Comparison of ENCODE assay signal across 8 cellular contexts in the genomic region with DNA sequence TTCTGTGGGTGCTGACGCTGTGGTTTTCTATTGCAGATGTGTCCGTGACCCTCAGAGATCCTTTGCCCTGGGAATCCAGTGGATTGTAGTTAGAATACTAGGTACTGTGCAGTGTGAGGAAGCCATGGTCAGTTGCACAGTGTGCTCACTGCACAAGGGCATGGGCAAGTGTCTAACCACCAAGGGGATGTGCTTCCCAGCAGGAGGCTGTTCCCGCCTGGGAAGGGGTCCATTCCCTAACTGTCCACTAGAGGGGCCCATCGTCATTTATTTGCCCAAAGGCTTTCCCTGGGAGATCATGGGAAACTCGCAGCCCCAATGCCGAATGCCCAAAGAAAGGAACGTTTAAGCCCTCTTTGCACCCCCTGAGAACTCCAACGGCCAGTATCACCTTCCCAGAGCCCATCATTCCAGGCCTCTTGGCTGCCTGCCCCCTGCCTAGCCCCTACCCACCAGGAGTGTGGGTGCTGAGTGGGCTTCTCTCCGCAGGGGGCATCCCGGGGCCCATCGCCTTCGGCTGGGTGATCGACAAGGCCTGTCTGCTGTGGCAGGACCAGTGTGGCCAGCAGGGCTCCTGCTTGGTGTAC. TPM values are rescaled to one million over a fixed set of nuclear protein-coding genes. Genes with fewer than 3 reads are reported as not detected.
DNase-seq lines count a peak whose midpoint lies in the region; ATAC-seq and TF ChIP-seq lines count a peak whose summit lies in the region.

No MANE protein-coding gene starts in this region.

- no peaks in the 10 kb centered on the region for H3K27me3 ChIP-seq in OCI-LY3 (ENCODE audit: low read depth, low read length)
- peaks cover 7% of the 10 kb centered on the region for H3K27me3 ChIP-seq in prostate gland (replicated peaks; ENCODE audit: insufficient read depth)

- H3K4me2 ChIP-seq in OCI-LY3 (ENCODE audit: low read length) = no peak overlapping the region

- no peaks in the 10 kb centered on the region for H3K79me2 ChIP-seq in OCI-LY3 (ENCODE audit: low read length)

- intact Hi-C loops in Right ventricle myocardium superior (cut with DNase I) = loop anchor here (2.0 kb wide), 1 partner anchor 122 kb away; no protein-coding TSS in a partner anchor
- intact Hi-C loops in prostate gland (cut with DNase I) = loop anchor here (2.0 to 5.0 kb wide), 2 partner anchors 124 to 139 kb away; no protein-coding TSS in a partner anchor

- H3K4me1 ChIP-seq in OCI-LY3 (ENCODE audit: low read length) (no peaks in the 10 kb centered on the region), prostate gland (replicated peaks) (no peaks in the 10 kb centered on the region)

- no peaks in the 10 kb centered on the region for H3K9me3 ChIP-seq in OCI-LY3 (ENCODE audit: insufficient read depth, low read length)
- no peaks in the 10 kb centered on the region for H3K9me3 ChIP-seq in prostate gland

- no peak overlapping the region for H3K9ac ChIP-seq in OCI-LY3 (ENCODE audit: low read length)

- no peak for TF ChIP-seq POLR2A in prostate gland (IDR thresholded peaks at IDR 0.05)

- DNase-seq in DMS153 (lab: John Stamatoyannopoulos, UW) = peak; percentile 65
- peak; percentile 99 for DNase-seq in HuH-7 (ENCODE audit: low spot score)
- DNase-seq in amniotic epithelial cell (ENCODE audit: low read depth) = peak; percentile 65
- peak; percentile 66 for DNase-seq in Right ventricle myocardium superior
- DNase-seq in prostate gland (ENCODE audit: low spot score) = peak; percentile 55
- no peak for DNase-seq in GOT3 (lab: John Stamatoyannopoulos, UW)
- DNase-seq in KG1 (lab: John Stamatoyannopoulos, UW) = no peak

- H3K27ac ChIP-seq in OCI-LY3 (ENCODE audit: low read length) = no peak overlapping the region
- H3K27ac ChIP-seq in prostate gland = peak overlapping the region in 1 of 2 donors; percentile 41

- TF ChIP-seq CTCF in OCI-LY3 (IDR thresholded peaks at IDR 0.05; ENCODE audit: low read depth, low read length) (peak; percentile 62), prostate gland (IDR thresholded peaks at IDR 0.05) (peak; percentile 58 to 94 (median 80))

- no peak overlapping the region for H3K4me3 ChIP-seq in OCI-LY3 (ENCODE audit: low read length)
- no peak overlapping the region for H3K4me3 ChIP-seq in prostate gland

- peak; percentile 79 for ATAC-seq in Right ventricle myocardium superior (ENCODE audit: poor library complexity)

- H3K36me3 ChIP-seq in OCI-LY3 (replicated peaks; ENCODE audit: low read depth, low read length) = peaks cover 15% of the 10 kb centered on the region
- no peaks in the 10 kb centered on the region for H3K36me3 ChIP-seq in prostate gland

- H2AFZ ChIP-seq in OCI-LY3 (ENCODE audit: low read depth, low read length) = no peak overlapping the region

- no peaks in the 10 kb centered on the region for H4K20me1 ChIP-seq in OCI-LY3 (ENCODE audit: insufficient read depth, low read length)

- WGBS in prostate gland = 52% methylated on average over 13 of the region's 13 CpGs

RNA-seq across cellular contexts. Expression of gene SLCO4A1, which starts 26.2 kb away (rescaled TPM):
- total RNA-seq in Right ventricle myocardium superior (12.1 TPM), prostate gland (10 to 100 TPM in 1 of 2 donors, 1 to 10 TPM in 1; 4.5 to 12.3 TPM)

RNA-seq across cellular contexts. Expression of gene NTSR1, which starts 40.1 kb away (rescaled TPM):
- total RNA-seq in Right ventricle myocardium superior = not detected
- total RNA-seq in prostate gland = under 1 TPM in 1 of 2 donors, not detected in 1; 0.74 TPM

Comparison
In these comparisons a context has a peak if more than half of its experiments do, and no peak if none do; other contexts are left out.
1. DNase-seq: peak in DMS153 (single experiment), HuH-7 (single experiment), amniotic epithelial cell (single experiment), Right ventricle myocardium superior (single experiment) and prostate gland (single experiment); none in GOT3 (single experiment) and KG1 (single experiment).